ENCODE assay signal across 19 cellular contexts in genomic region chr10:62025134-62025794, GRCh38.
DNase-seq lines count a peak whose midpoint lies in the region; ATAC-seq, FAIRE-seq and TF ChIP-seq lines count a peak whose summit lies in the region.
"Had no signal": no experiment of that assay in that cellular context is flagged by ENCODE, and none has a peak within 500 bp of the region (broad histone marks: within the 10 kb centered on the region; RNA-seq: fewer than 3 reads in every experiment).

No MANE protein-coding gene starts in this region.

- peaks cover 57% of the 10 kb centered on the region for H3K4me1 Mint-ChIP-seq in activated T-helper 17 cell treated with anti-CD3 and anti-CD28 coated beads, Interleukin-2, amount 50 U/mL, for 72 hours

- ATAC-seq in activated T-helper 17 cell treated with anti-CD3 and anti-CD28 coated beads, Interleukin-2, amount 50 U/mL, for 72 hours (replicated peaks), result no peak
- no peak for ATAC-seq in HG03095 (IDR thresholded peaks at IDR 0.05; ENCODE audit: unreplicated experiment)
- ATAC-seq in GM19351 (IDR thresholded peaks at IDR 0.05; ENCODE audit: unreplicated experiment), result no peak
- ATAC-seq in GM18502 (IDR thresholded peaks at IDR 0.05; ENCODE audit: poor library complexity, unreplicated experiment), result no peak
- ATAC-seq: gastroesophageal sphincter, left ventricle myocardium superior had no signal

- DNase-seq in ELR (ENCODE audit: low read depth), result peak; percentile 53
- DNase-seq in left kidney (ENCODE audit: low read depth, low spot score), result peak; percentile 57
- no peak for DNase-seq in HTR-8/SVneo (ENCODE audit: insufficient read length, low spot score)
- DNase-seq: activated CD4-positive, alpha-beta T cell treated with anti-CD3 and anti-CD28 coated beads, Interleukin-2, amount 10 ng/mL, durations not matched to agents 24 days and 14 days; activated CD8-positive, alpha-beta memory T cell treated with anti-CD3 and anti-CD28 coated beads, Interleukin-2, amount 50 U/mL, for 48 hours; activated naive CD4-positive, alpha-beta T cell treated with anti-CD3 and anti-CD28 coated beads, Interleukin-2, amount 50 U/mL, for 16 hours; brain microvascular endothelial cell; left ventricle myocardium superior; NK-92 treated with Interleukin-12 subunit alpha and Interleukin-12 subunit beta, amount 100 ng/mL, for 24 hours; stimulated activated CD4-positive, alpha-beta T cell treated with anti-CD3 and anti-CD28 coated beads, Interleukin-4, amount 100 ng/mL, for 24 hours had no signal

- TF ChIP-seq CTCF in 22Rv1 (IDR thresholded peaks at IDR 0.05), result no peak

- H3K27ac ChIP-seq in 22Rv1, result peak overlapping the region; percentile 16
- H3K27ac ChIP-seq: brain microvascular endothelial cell, gastroesophageal sphincter, vagina had no signal

- no peaks in the 10 kb centered on the region for H3K27me3 Mint-ChIP-seq in activated T-helper 17 cell treated with anti-CD3 and anti-CD28 coated beads, Interleukin-2, amount 50 U/mL, for 72 hours
- H3K27me3 Mint-ChIP-seq: activated CD4-positive, alpha-beta T cell treated with anti-CD3 and anti-CD28 coated beads, Interleukin-2, amount 10 ng/mL, durations not matched to agents 24 days and 14 days had no signal

- H3K27ac Mint-ChIP-seq in activated T-helper 17 cell treated with anti-CD3 and anti-CD28 coated beads, Interleukin-2, amount 50 U/mL, for 72 hours, result peak overlapping the region; percentile 49
- H3K27ac Mint-ChIP-seq: activated CD4-positive, alpha-beta T cell treated with anti-CD3 and anti-CD28 coated beads, Interleukin-2, amount 10 ng/mL, durations not matched to agents 24 days and 14 days had no signal

- H3K9me3 Mint-ChIP-seq in activated T-helper 17 cell treated with anti-CD3 and anti-CD28 coated beads, Interleukin-2, amount 50 U/mL, for 72 hours, result no peaks in the 10 kb centered on the region

- peaks cover 78% of the 10 kb centered on the region for H3K36me3 Mint-ChIP-seq in activated T-helper 17 cell treated with anti-CD3 and anti-CD28 coated beads, Interleukin-2, amount 50 U/mL, for 72 hours (ENCODE audit: low read depth)

- H3K4me3 Mint-ChIP-seq in activated T-helper 17 cell treated with anti-CD3 and anti-CD28 coated beads, Interleukin-2, amount 50 U/mL, for 72 hours, result no peak overlapping the region
- H3K4me3 Mint-ChIP-seq: activated CD4-positive, alpha-beta T cell treated with anti-CD3 and anti-CD28 coated beads, Interleukin-2, amount 10 ng/mL, durations not matched to agents 24 days and 14 days had no signal

- no peak for FAIRE-seq in HTR-8/SVneo (lab: Jason Lieb, UNC)
- FAIRE-seq: G401.6, TTC549 had no signal
